In the genomic region with DNA sequence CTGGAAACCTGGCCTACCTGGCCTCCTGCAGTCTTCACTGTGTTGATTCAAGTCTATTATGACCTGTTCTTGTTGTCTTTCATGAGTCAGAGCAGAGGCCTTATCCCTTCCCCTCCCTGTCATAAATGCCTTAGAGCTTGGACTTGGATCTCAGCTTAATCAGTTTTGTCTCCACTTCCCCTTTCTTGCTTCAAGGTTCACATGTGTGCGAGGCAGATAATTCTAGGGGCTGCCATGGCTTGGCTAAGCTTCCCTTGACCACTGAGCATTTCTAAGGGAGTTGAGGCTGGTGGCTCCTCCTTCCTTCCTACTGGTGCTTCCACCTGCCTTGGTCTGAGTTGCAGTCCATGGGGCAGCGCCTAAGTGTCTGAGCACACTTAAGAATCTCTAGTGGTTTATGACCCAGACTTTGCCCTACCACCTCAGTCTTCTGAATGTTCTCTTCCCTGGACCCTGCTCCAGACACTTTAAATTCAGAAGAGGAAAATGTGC, we compare ENCODE assay signal across 20 cellular contexts. TPM values are rescaled to one million over a fixed set of nuclear protein-coding genes. Genes with fewer than 3 reads are reported as not detected.
DNase-seq lines count a peak whose midpoint lies in the region; ATAC-seq, FAIRE-seq and TF ChIP-seq lines count a peak whose summit lies in the region.
"Had no signal": no experiment of that assay in that cellular context is flagged by ENCODE, and none has a peak within 500 bp of the region (broad histone marks: within the 10 kb centered on the region; RNA-seq: fewer than 3 reads in every experiment).

No MANE protein-coding gene starts in this region.

- DNase-seq in GM12891 (ENCODE audit: insufficient read length, low spot score) = no peak
- DNase-seq in NOMO-1 (lab: John Stamatoyannopoulos, UW; ENCODE audit: unreplicated experiment in 2 of 2) = peak; percentile 32 to 62
- DNase-seq in effector CD8-positive, alpha-beta T cell (lab: John Stamatoyannopoulos, UW) = no peak
- no peak for DNase-seq in WTC11 (ENCODE audit: low spot score)
- no peak for DNase-seq in anterior cingulate cortex (lab: John Stamatoyannopoulos, UW)
- DNase-seq in activated CD8-positive, alpha-beta memory T cell treated with anti-CD3 and anti-CD28 coated beads, Interleukin-2, amount 10 ng/mL, durations not matched to agents 7 days and 5 days = no peak
- DNase-seq: ACHN; activated CD4-positive, alpha-beta T cell treated with anti-CD3 and anti-CD28 coated beads for 48 hours; activated naive CD8-positive, alpha-beta T cell treated with anti-CD3 and anti-CD28 coated beads, Interleukin-2, amount 50 U/mL, for 24 hours; activated T-cell treated with anti-CD3 and anti-CD28 coated beads, Interleukin-2, amount 50 U/mL, for 4 hours; glutamatergic neuron; midbrain; NCI-H1436; NCI-H524 treated with DMSO at 0.1 percent for 48 hours; RPMI8226; stomach had no signal

- no peak for TF ChIP-seq CTCF in WTC11 (IDR thresholded peaks at IDR 0.05)

- H3K27ac Mint-ChIP-seq in WTC11 = no peak overlapping the region
- H3K27ac Mint-ChIP-seq in activated CD8-positive, alpha-beta memory T cell treated with anti-CD3 and anti-CD28 coated beads, Interleukin-2, amount 10 ng/mL, durations not matched to agents 7 days and 5 days = no peak overlapping the region
- H3K27ac Mint-ChIP-seq: activated naive CD8-positive, alpha-beta T cell treated with anti-CD3 and anti-CD28 coated beads, Interleukin-2, amount 50 U/mL, for 24 hours; T-helper 1 cell treated with Interleukin-12 subunit alpha and Interleukin-12 subunit beta and Interleukin-4 antibody, amounts not matched to agents 30 μg/mL and 1 μg/mL, for 36 hours had no signal

- CTCF ChIA-PET in WTC11 (lab: Charles Lee) = no interaction called here
- CTCF ChIA-PET in activated CD8-positive, alpha-beta memory T cell treated with anti-CD3 and anti-CD28 coated beads, Interleukin-2, amount 10 ng/mL, durations not matched to agents 7 days and 5 days (lab: Charles Lee) = no interaction called here

- H3K36me3 Mint-ChIP-seq in WTC11 = no peaks in the 10 kb centered on the region
- no peaks in the 10 kb centered on the region for H3K36me3 Mint-ChIP-seq in activated CD8-positive, alpha-beta memory T cell treated with anti-CD3 and anti-CD28 coated beads, Interleukin-2, amount 10 ng/mL, durations not matched to agents 7 days and 5 days

- H3K4me3 Mint-ChIP-seq in WTC11 = no peak overlapping the region
- no peak overlapping the region for H3K4me3 Mint-ChIP-seq in activated CD8-positive, alpha-beta memory T cell treated with anti-CD3 and anti-CD28 coated beads, Interleukin-2, amount 10 ng/mL, durations not matched to agents 7 days and 5 days
- H3K4me3 Mint-ChIP-seq: activated naive CD8-positive, alpha-beta T cell treated with anti-CD3 and anti-CD28 coated beads, Interleukin-2, amount 50 U/mL, for 24 hours; activated T-cell treated with anti-CD3 and anti-CD28 coated beads, Interleukin-2, amount 50 U/mL, for 4 hours; T-helper 1 cell treated with Interleukin-12 subunit alpha and Interleukin-12 subunit beta and Interleukin-4 antibody, amounts not matched to agents 30 μg/mL and 1 μg/mL, for 36 hours had no signal

- H3K4me1 Mint-ChIP-seq in WTC11 = peaks cover 8% of the 10 kb centered on the region
- no peaks in the 10 kb centered on the region for H3K4me1 Mint-ChIP-seq in activated CD8-positive, alpha-beta memory T cell treated with anti-CD3 and anti-CD28 coated beads, Interleukin-2, amount 10 ng/mL, durations not matched to agents 7 days and 5 days
- H3K4me1 Mint-ChIP-seq: activated naive CD8-positive, alpha-beta T cell treated with anti-CD3 and anti-CD28 coated beads, Interleukin-2, amount 50 U/mL, for 24 hours had no signal

- ATAC-seq in HG02885 (IDR thresholded peaks at IDR 0.05; ENCODE audit: poor library complexity, unreplicated experiment) (peak; percentile 53), esophagus mucosa (peak; percentile 88), WTC11 (no peak)
- ATAC-seq in activated CD8-positive, alpha-beta memory T cell treated with anti-CD3 and anti-CD28 coated beads, Interleukin-2, amount 10 ng/mL, durations not matched to agents 7 days and 5 days = no peak
- ATAC-seq: activated naive CD8-positive, alpha-beta T cell treated with anti-CD3 and anti-CD28 coated beads, Interleukin-2, amount 50 U/mL, for 24 hours; activated T-cell treated with anti-CD3 and anti-CD28 coated beads, Interleukin-2, amount 50 U/mL, for 4 hours had no signal

- POLR2A ChIA-PET in WTC11 (lab: Charles Lee) = no interaction called here

- no peaks in the 10 kb centered on the region for H3K27me3 Mint-ChIP-seq in WTC11 (ENCODE audit: low read depth)
- H3K27me3 Mint-ChIP-seq in activated CD8-positive, alpha-beta memory T cell treated with anti-CD3 and anti-CD28 coated beads, Interleukin-2, amount 10 ng/mL, durations not matched to agents 7 days and 5 days = no peaks in the 10 kb centered on the region
- H3K27me3 Mint-ChIP-seq: activated naive CD8-positive, alpha-beta T cell treated with anti-CD3 and anti-CD28 coated beads, Interleukin-2, amount 50 U/mL, for 24 hours had no signal

- peak; percentile 70 for FAIRE-seq in GM12891 (lab: Jason Lieb, UNC)
- FAIRE-seq: keratinocyte had no signal

- no peaks in the 10 kb centered on the region for H3K9me3 Mint-ChIP-seq in WTC11
- H3K9me3 Mint-ChIP-seq in activated CD8-positive, alpha-beta memory T cell treated with anti-CD3 and anti-CD28 coated beads, Interleukin-2, amount 10 ng/mL, durations not matched to agents 7 days and 5 days (ENCODE audit: low read depth) = no peaks in the 10 kb centered on the region
- H3K9me3 Mint-ChIP-seq: activated naive CD8-positive, alpha-beta T cell treated with anti-CD3 and anti-CD28 coated beads, Interleukin-2, amount 50 U/mL, for 24 hours; activated T-cell treated with anti-CD3 and anti-CD28 coated beads, Interleukin-2, amount 50 U/mL, for 4 hours; T-helper 1 cell treated with Interleukin-12 subunit alpha and Interleukin-12 subunit beta and Interleukin-4 antibody, amounts not matched to agents 30 μg/mL and 1 μg/mL, for 36 hours had no signal

- TF ChIP-seq POLR2A in GM12891 (IDR thresholded peaks at IDR 0.05; ENCODE audit: low read depth, low read length) = no peak

TF ChIP-seq in GM12891, 5 proteins besides CTCF, POLR2A, EP300 and RAD21:
- TF ChIP-seq SPI1 (IDR thresholded peaks at IDR 0.05; ENCODE audit: low read depth, low read length) (peak; percentile 93), TAF1 (IDR thresholded peaks at IDR 0.05; ENCODE audit: low read depth, low read length) (no peak)
TF ChIP-seq in GM12891: peak in this region for 1.

TF ChIP-seq in WTC11, 78 proteins besides CTCF, POLR2A, EP300 and RAD21:
- TF ChIP-seq ZNF121 (CRISPR knock-in tag; IDR thresholded peaks at IDR 0.05) = no peak
- no peak for TF ChIP-seq ZBTB21 (CRISPR knock-in tag; IDR thresholded peaks at IDR 0.05; ENCODE audit: borderline replicate concordance)
- no peak for TF ChIP-seq GABPB1 (CRISPR knock-in tag; IDR thresholded peaks at IDR 0.05)
- no peak for TF ChIP-seq NFE2L1 (CRISPR knock-in tag; IDR thresholded peaks at IDR 0.05)
- no peak for TF ChIP-seq ZNF416 (CRISPR knock-in tag; IDR thresholded peaks at IDR 0.05)
- no peak for TF ChIP-seq NFYB (CRISPR knock-in tag; conservative IDR thresholded peaks at IDR 0.05; ENCODE audit: low read depth)
- TF ChIP-seq, protein P1, sequence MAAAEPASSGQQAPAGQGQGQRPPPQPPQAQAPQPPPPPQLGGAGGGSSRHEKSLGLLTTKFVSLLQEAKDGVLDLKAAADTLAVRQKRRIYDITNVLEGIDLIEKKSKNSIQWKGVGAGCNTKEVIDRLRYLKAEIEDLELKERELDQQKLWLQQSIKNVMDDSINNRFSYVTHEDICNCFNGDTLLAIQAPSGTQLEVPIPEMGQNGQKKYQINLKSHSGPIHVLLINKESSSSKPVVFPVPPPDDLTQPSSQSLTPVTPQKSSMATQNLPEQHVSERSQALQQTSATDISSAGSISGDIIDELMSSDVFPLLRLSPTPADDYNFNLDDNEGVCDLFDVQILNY (CRISPR knock-in tag; IDR thresholded peaks at IDR 0.05) = no peak

RNA-seq across cellular contexts. Expression of a gene that starts 1.7 kb away (rescaled TPM):
- 0.37 TPM for polyA plus RNA-seq in GM12891 (2012; ENCODE audit: low read depth, missing spikeins)
- total RNA-seq in esophagus mucosa = 2.9 TPM
- 31.7 to 51.0 TPM (median 49.8 TPM) in 3 replicates for total RNA-seq in WTC11 (2021)
- total RNA-seq in activated CD8-positive, alpha-beta memory T cell treated with anti-CD3 and anti-CD28 coated beads, Interleukin-2, amount 10 ng/mL, durations not matched to agents 7 days and 5 days = not detected

Comparison
In these comparisons a context has a peak if more than half of its experiments do, and no peak if none do; other contexts are left out.
1. DNase-seq: peak in NOMO-1 (2 of 2); none in GM12891 (single experiment), effector CD8-positive, alpha-beta T cell (single experiment), WTC11 (single experiment), anterior cingulate cortex (0 of 58) and activated CD8-positive, alpha-beta memory T cell treated with anti-CD3 and anti-CD28 coated beads, Interleukin-2, amount 10 ng/mL, durations not matched to agents 7 days and 5 days (single experiment).
2. ATAC-seq: peak in HG02885 (single experiment) and esophagus mucosa (single experiment); none in WTC11 (single experiment) and activated CD8-positive, alpha-beta memory T cell treated with anti-CD3 and anti-CD28 coated beads, Interleukin-2, amount 10 ng/mL, durations not matched to agents 7 days and 5 days (single experiment).